In genomic region chr7:1382553-1383397, GRCh38 we compare ENCODE assay signal across 20 cellular contexts.
"Had no signal": no experiment of that assay in that cellular context is flagged by ENCODE, and none has a peak within 500 bp of the region (broad histone marks: within the 10 kb centered on the region; RNA-seq: fewer than 3 reads in every experiment).

No MANE protein-coding gene starts in this region.

- H3K4me3 Mint-ChIP-seq: IgD-negative memory B cell had no signal

- FAIRE-seq: HTR-8/SVneo, K562 had no signal

- H3K4me3 ChIP-seq: K562 had no signal

- ATAC-seq: K562, Panc1 had no signal

- H3K27ac Mint-ChIP-seq: IgD-negative memory B cell had no signal

- DNase-seq: MV-4-11, NCI-H1048, NCI-H1105, NCI-H1417, NCI-H1436 treated with DMSO at 0.1 percent for 48 hours, NCI-H1694, NCI-H187 treated with DMSO at 0.1 percent for 48 hours, NCI-H2029 treated with DMSO at 0.1 percent for 48 hours, NCI-H2107, NCI-H2227 treated with DMSO at 0.1 percent for 48 hours, NCI-H524, NCI-H526 treated with DMSO at 0.1 percent for 48 hours, NCI-H774, SHP77 had no signal

- H3K4me1 Mint-ChIP-seq: IgD-negative memory B cell had no signal

- H3K27ac ChIP-seq: HL-60, RWPE1 had no signal

- H3K9me3 Mint-ChIP-seq: IgD-negative memory B cell had no signal
